ENCODE assay signal across 17 cellular contexts in the genomic region with DNA sequence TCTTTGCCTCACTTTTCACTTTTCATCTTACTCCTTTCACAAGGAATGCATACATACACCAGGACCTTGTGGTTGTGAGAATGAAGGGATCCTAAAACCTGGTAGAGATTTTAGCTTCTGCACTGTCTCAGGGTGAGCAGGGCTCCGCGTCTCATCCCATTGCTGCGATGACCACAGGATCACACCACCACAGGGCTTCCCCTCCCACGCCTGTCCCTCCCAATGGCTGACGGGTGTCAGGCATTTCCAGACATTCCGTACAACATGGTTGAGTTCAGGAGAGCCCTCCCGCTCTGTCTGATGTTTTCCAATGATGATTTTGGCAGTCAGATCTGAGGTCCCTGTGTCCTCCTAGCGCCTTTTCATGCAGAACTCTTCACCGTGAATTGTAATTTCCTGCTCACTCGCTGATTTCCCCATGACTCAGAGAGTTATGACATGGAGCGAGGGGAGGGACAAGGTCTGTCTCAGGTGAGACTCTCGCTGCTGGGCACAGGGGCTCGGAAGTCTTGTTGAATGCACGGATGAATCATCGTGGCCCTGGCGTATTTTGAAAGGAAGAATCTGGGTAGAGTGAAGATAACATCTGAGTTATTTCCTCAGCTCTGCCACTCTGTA.
DNase-seq lines count a peak whose midpoint lies in the region; ATAC-seq and TF ChIP-seq lines count a peak whose summit lies in the region.
"Had no signal": no experiment of that assay in that cellular context is flagged by ENCODE, and none has a peak within 500 bp of the region (broad histone marks: within the 10 kb centered on the region; RNA-seq: fewer than 3 reads in every experiment).

No MANE protein-coding gene starts in this region.

- H3F3A ChIP-seq in PC-3 (ENCODE audit: low read length, unreplicated experiment), result no peaks in the 10 kb centered on the region

- H3K4me2 ChIP-seq in PC-3 (ENCODE audit: low read length), result no peak overlapping the region; the same call in 1 of the 2 replicates

- ATAC-seq in PC-3 (no peak), foreskin keratinocyte (peak; percentile 79), GM18519 (IDR thresholded peaks at IDR 0.05; ENCODE audit: low FRiP score, unreplicated experiment) (no peak)

- H3K27ac ChIP-seq in PC-3 (ENCODE audit: low read length) (no peak overlapping the region), foreskin keratinocyte (no peak overlapping the region)
- H3K27ac ChIP-seq: SJCRH30 had no signal

- no peaks in the 10 kb centered on the region for H3K36me3 ChIP-seq in PC-3 (ENCODE audit: low read depth, low read length)
- H3K36me3 ChIP-seq: MG63, SJCRH30 had no signal

- no TSS peak for BruUV-seq in PC-3 (replicated peaks; lab: Mats Ljungman, UMichigan)

- POLR2A ChIA-PET in PC-3 (lab: Charles Lee; ENCODE audit: unreplicated experiment), result no interaction called here

- H4K20me1 ChIP-seq in PC-3 (ENCODE audit: low read length), result no peaks in the 10 kb centered on the region

- H3K4me3 ChIP-seq in PC-3 (ENCODE audit: low read length), result no peak overlapping the region
- H3K4me3 ChIP-seq: K562, MG63, SJCRH30 had no signal

- no peaks in the 10 kb centered on the region for H3K9me2 ChIP-seq in PC-3 (replicated peaks; ENCODE audit: low read length)

- no peak for TF ChIP-seq CTCF in PC-3 (conservative IDR thresholded peaks at IDR 0.05; ENCODE audit: low read depth, low read length)
- TF ChIP-seq CTCF in foreskin keratinocyte (conservative IDR thresholded peaks at IDR 0.05), result no peak

- intact Hi-C loops in PC-3 (cut with micrococcal nuclease), result no loop called here

- 0 out of 2 replicates have a peak, but pooled peaks cover 5% of the 10 kb centered on the region for H3K4me1 ChIP-seq in PC-3 (ENCODE audit: insufficient read depth, low read length)
- no peaks in the 10 kb centered on the region for H3K4me1 ChIP-seq in foreskin keratinocyte
- H3K4me1 ChIP-seq: SJCRH30 had no signal

- CTCF ChIA-PET in PC-3 (lab: Charles Lee), result no interaction called here

- H3K9ac ChIP-seq in PC-3 (ENCODE audit: low read length), result no peak overlapping the region

- no peaks in the 10 kb centered on the region for H3K9me3 ChIP-seq in PC-3 (ENCODE audit: low read length)
- H3K9me3 ChIP-seq: MG63, SJCRH30 had no signal

- H3K79me2 ChIP-seq in PC-3 (ENCODE audit: low read length), result no peaks in the 10 kb centered on the region

- DNase-seq in HT-29 (ENCODE audit: low spot score), result peak; percentile 59
- peak; percentile 62 for DNase-seq in PC-3
- peak; percentile 18 to 31 for DNase-seq in foreskin keratinocyte
- DNase-seq in renal cortical epithelial cell (ENCODE audit: low read depth), result peak; percentile 8
- DNase-seq in HuH-7.5 (ENCODE audit: low spot score), result no peak
- DNase-seq in Kasumi-1 (lab: John Stamatoyannopoulos, UW), result no peak
- DNase-seq in activated gamma-delta T cell (lab: John Stamatoyannopoulos, UW), result no peak
- DNase-seq: CD8-positive, alpha-beta memory T cell; DMS153; MG63; NCI-H1105 treated with DMSO at 0.1 percent for 48 hours; NCI-H187; NCI-H446 treated with DMSO at 0.1 percent for 48 hours; SJCRH30; SW 1271 had no signal

- peaks cover 41% of the 10 kb centered on the region for H3K27me3 ChIP-seq in PC-3 (ENCODE audit: low read length)
- no peaks in the 10 kb centered on the region for H3K27me3 ChIP-seq in foreskin keratinocyte
- H3K27me3 ChIP-seq: MG63, SJCRH30 had no signal

- H2AFZ ChIP-seq in PC-3 (ENCODE audit: low read length), result no peak overlapping the region

Comparison
In these comparisons a context has a peak if more than half of its experiments do, and no peak if none do; other contexts are left out.
1. DNase-seq: peak in HT-29 (single experiment), PC-3 (single experiment), foreskin keratinocyte (2 of 2) and renal cortical epithelial cell (single experiment); none in HuH-7.5 (single experiment), Kasumi-1 (0 of 2) and activated gamma-delta T cell (single experiment).